Comparison of ENCODE assay signal across 14 cellular contexts in the genomic region with DNA sequence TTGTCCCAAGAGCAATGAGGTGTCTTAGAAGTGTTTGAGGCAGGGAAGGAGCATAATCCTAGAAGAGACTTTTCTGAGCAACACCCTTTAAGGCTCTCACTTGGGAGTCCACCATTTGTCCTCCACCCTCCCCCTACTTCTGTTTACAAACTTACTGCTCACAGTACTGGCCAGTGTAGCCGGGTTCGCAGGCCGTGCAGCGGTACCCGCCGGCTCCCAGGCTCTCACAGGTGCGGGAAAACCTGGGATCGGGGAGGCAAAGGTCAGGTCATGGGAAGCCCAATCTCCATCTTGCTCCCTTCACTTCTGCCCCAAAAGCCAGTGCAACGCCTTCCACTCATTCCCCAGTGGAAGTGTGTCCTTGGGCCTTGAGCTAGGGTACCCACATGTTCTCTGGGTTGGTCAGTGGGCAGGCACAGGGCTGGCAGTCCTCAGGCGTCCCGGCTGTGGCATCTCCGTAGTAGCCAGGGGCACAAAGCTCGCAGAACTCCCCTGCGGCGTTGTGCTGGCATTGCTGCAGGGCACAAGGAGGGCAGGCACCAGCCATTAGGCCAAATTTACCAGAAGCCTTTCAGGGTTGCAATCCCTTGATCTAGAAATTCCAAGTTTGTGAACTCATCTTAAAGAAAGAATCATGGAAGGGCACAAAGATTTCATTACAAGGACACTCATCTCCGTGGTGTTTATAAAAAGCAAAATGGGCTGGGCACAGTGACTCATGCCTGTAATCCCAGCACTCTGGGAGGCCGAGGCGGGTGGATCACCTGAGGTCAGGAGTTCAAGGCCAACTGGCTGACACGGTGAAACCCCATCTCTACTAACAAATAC. TPM values are rescaled to one million over a fixed set of nuclear protein-coding genes. Genes with fewer than 3 reads are reported as not detected.
DNase-seq lines count a peak whose midpoint lies in the region; ATAC-seq and TF ChIP-seq lines count a peak whose summit lies in the region.
"Had no signal": no experiment of that assay in that cellular context is flagged by ENCODE, and none has a peak within 500 bp of the region (broad histone marks: within the 10 kb centered on the region; RNA-seq: fewer than 3 reads in every experiment).

No MANE protein-coding gene starts in this region.

- peak overlapping the region; percentile 31 for H3K27ac ChIP-seq in RWPE2 (ENCODE audit: poor library complexity, severe bottlenecking)
- peak overlapping the region; percentile 49 for H3K27ac ChIP-seq in fibroblast of lung (ENCODE audit: insufficient read depth, low read length)
- H3K27ac ChIP-seq in gastrocnemius medialis: peak overlapping the region in 3 of 4 donors; percentile 41 to 70 (median 45)
- H3K27ac ChIP-seq: HL-60, thyroid gland had no signal

- TF ChIP-seq POLR2A in gastrocnemius medialis (IDR thresholded peaks at IDR 0.05): no peak

- H3K27me3 ChIP-seq in RWPE2 (ENCODE audit: insufficient read depth, poor library complexity, severe bottlenecking) (no peaks in the 10 kb centered on the region), fibroblast of lung (ENCODE audit: control insufficient read depth, insufficient read depth, low read length) (no peaks in the 10 kb centered on the region), gastrocnemius medialis (no peaks in the 10 kb centered on the region)
- H3K27me3 ChIP-seq: thyroid gland had no signal

- no peak overlapping the region for H2AFZ ChIP-seq in fibroblast of lung (ENCODE audit: low read length)

- H3K4me2 ChIP-seq in fibroblast of lung (ENCODE audit: extremely low read depth, insufficient read depth, low read length): no peak overlapping the region

- H3K4me3 ChIP-seq in RWPE2 (ENCODE audit: severe bottlenecking) (no peak overlapping the region), fibroblast of lung (replicated peaks in 1 of 4; ENCODE audit: control extremely low read depth in 1 of 4, insufficient read depth in 1 of 4, low read depth in 3 of 4, low read length in 4 of 4) (no peak overlapping the region), gastrocnemius medialis (no peak overlapping the region)
- H3K4me3 ChIP-seq: thyroid gland had no signal

- H3K9me3 ChIP-seq in RWPE2 (ENCODE audit: severe bottlenecking): no peaks in the 10 kb centered on the region
- no peaks in the 10 kb centered on the region for H3K9me3 ChIP-seq in fibroblast of lung (ENCODE audit: control insufficient read depth, insufficient read depth, low read depth, low read length)
- H3K9me3 ChIP-seq in gastrocnemius medialis: no peaks in the 10 kb centered on the region
- H3K9me3 ChIP-seq: thyroid gland had no signal

- TF ChIP-seq CTCF in RWPE2 (IDR thresholded peaks at IDR 0.05; ENCODE audit: poor library complexity, severe bottlenecking): no peak
- no peak for TF ChIP-seq CTCF in fibroblast of lung (conservative IDR thresholded peaks at IDR 0.05 in 1 of 2, IDR thresholded peaks at IDR 0.05 in 1 of 2; ENCODE audit: low read depth in 1 of 2, low read length in 2 of 2)
- no peak for TF ChIP-seq CTCF in gastrocnemius medialis (IDR thresholded peaks at IDR 0.05 in 4 of 5, conservative IDR thresholded peaks at IDR 0.05 in 1 of 5)

- intact Hi-C loops in gastrocnemius medialis (cut with DNase I; ENCODE audit: low total_unique reads): no loop called here

- DNase-seq in GM03348 (ENCODE audit: low spot score) (peak; percentile 52), RWPE2 (ENCODE audit: low spot score) (no peak), fibroblast of lung (ENCODE audit: low read depth in 2 of 2) (peak; percentile 60 to 68), gastrocnemius medialis (peak in 1 of 2 donors; percentile 40), iPS-NIHi11 (ENCODE audit: low spot score) (no peak), NCI-H345 treated with DMSO at 0.1 percent for 48 hours (lab: John Stamatoyannopoulos, UW; ENCODE audit: unreplicated experiment) (no peak), cerebellum (ENCODE audit: low spot score) (no peak)
- DNase-seq: activated CD8-positive, alpha-beta memory T cell treated with anti-CD3 and anti-CD28 coated beads for 24 hours; activated naive CD8-positive, alpha-beta T cell treated with anti-CD3 and anti-CD28 coated beads for 36 hours; NCI-H1105; SW 1271; thyroid gland had no signal

- H3K4me1 ChIP-seq in RWPE2 (ENCODE audit: insufficient read depth, poor library complexity, severe bottlenecking): no peaks in the 10 kb centered on the region
- H3K4me1 ChIP-seq in fibroblast of lung (ENCODE audit: control insufficient read depth, extremely low read depth, insufficient read depth, low read length): peaks cover 14% of the 10 kb centered on the region
- no peaks in the 10 kb centered on the region for H3K4me1 ChIP-seq in gastrocnemius medialis
- H3K4me1 ChIP-seq: thyroid gland had no signal

- H3K9ac ChIP-seq in fibroblast of lung (ENCODE audit: insufficient read depth, low read length): no peak overlapping the region

- no peaks in the 10 kb centered on the region for H4K20me1 ChIP-seq in fibroblast of lung (ENCODE audit: control insufficient read depth, extremely low read depth, insufficient read depth, low read length)

- in situ Hi-C loops in gastrocnemius medialis (cut with MboI; ENCODE audit: low sequenced_read_pairs in 4 of 4): loop anchor here in 3 of 4 donors (10.0 to 25.0 kb wide), 2 partner anchors 100 to 103 kb away; no protein-coding TSS in a partner anchor

- H3K36me3 ChIP-seq in RWPE2 (ENCODE audit: low read depth): peaks cover 40% of the 10 kb centered on the region
- peaks cover 41% of the 10 kb centered on the region for H3K36me3 ChIP-seq in fibroblast of lung (ENCODE audit: control insufficient read depth, insufficient read depth, low read length)
- peaks cover 0 to 73% of the 10 kb centered on the region in 2 donors for H3K36me3 ChIP-seq in gastrocnemius medialis

- ATAC-seq in RWPE2 (ENCODE audit: low read depth) (peak; percentile 74), gastrocnemius medialis (peak; percentile 72 to 73), HG02610 (IDR thresholded peaks at IDR 0.05; ENCODE audit: unreplicated experiment) (no peak)

- H3K79me2 ChIP-seq in fibroblast of lung (ENCODE audit: control insufficient read depth, insufficient read depth, low read length): no peaks in the 10 kb centered on the region

RNA-seq across cellular contexts. Expression of a gene that starts 49.8 kb away (rescaled TPM):
- under 0.01 TPM in 1 of 2 replicates, not detected in the other for total RNA-seq in fibroblast of lung
- polyA plus RNA-seq in fibroblast of lung: 0.03 TPM in 1 of 2 replicates, not detected in the other
- 15.8 and 51.0 TPM in 2 replicates for polyA plus RNA-seq in fibroblast of lung (2012)
- 0.51 TPM in 1 of 2 replicates, not detected in the other for polyA minus RNA-seq in fibroblast of lung (ENCODE audit: low replicate concordance)
- not detected for total RNA-seq in gastrocnemius medialis
- not detected for total RNA-seq in cerebellum

Comparison
In these comparisons a context has a peak if more than half of its experiments do, and no peak if none do; other contexts are left out.
1. DNase-seq: peak in GM03348 (single experiment) and fibroblast of lung (2 of 2); none in RWPE2 (single experiment), iPS-NIHi11 (single experiment), NCI-H345 treated with DMSO at 0.1 percent for 48 hours (single experiment) and cerebellum (single experiment).
2. Peak in every context shown above with its lines, with median percentiles within 50 percentile points of each other: H3K27ac ChIP-seq.